1 cellular context compared by ENCODE assay signal in the genomic region with DNA sequence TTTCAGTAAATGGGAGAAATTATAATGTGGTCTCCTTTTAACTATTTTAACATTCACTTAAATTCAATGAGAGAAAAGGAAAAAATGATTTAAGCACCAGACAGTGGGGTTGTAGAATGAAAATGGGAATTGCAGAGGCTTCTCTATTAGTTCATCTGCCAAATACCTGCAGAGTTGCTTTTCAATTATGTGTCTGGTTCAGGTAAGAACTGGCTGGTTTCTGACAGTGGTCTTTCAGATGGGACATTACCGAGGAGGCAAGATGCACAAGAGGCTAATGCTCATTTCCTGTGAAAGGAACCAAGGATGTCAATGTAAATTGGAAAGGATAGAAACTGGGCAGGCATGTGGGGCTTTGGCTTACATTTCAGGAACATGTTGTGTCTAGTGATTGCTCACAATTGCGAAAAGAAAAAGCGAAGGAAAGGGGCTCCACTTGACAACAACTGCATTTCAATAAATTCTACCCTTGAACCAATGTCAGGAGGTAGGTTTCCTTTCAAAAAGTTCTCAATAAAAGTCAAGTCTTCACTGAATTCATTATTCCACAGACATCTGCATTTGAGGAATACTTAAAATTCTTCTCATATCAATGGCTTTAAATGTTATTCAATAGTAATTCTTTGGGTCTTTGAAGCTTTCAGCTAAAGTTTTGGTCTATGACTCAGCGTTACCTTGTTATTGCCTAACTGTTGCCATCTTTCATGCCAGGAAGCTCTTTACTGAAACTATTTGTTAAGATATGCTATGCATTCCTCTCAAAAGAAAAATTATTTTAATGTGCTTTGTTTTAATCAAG.
TF ChIP-seq lines count a peak whose summit lies in the region.

No MANE protein-coding gene starts in this region.

TF ChIP-seq in K562, 482 proteins besides CTCF, POLR2A, EP300 and RAD21 (continued from another document and continues in another):
- TF ChIP-seq, protein P1, sequence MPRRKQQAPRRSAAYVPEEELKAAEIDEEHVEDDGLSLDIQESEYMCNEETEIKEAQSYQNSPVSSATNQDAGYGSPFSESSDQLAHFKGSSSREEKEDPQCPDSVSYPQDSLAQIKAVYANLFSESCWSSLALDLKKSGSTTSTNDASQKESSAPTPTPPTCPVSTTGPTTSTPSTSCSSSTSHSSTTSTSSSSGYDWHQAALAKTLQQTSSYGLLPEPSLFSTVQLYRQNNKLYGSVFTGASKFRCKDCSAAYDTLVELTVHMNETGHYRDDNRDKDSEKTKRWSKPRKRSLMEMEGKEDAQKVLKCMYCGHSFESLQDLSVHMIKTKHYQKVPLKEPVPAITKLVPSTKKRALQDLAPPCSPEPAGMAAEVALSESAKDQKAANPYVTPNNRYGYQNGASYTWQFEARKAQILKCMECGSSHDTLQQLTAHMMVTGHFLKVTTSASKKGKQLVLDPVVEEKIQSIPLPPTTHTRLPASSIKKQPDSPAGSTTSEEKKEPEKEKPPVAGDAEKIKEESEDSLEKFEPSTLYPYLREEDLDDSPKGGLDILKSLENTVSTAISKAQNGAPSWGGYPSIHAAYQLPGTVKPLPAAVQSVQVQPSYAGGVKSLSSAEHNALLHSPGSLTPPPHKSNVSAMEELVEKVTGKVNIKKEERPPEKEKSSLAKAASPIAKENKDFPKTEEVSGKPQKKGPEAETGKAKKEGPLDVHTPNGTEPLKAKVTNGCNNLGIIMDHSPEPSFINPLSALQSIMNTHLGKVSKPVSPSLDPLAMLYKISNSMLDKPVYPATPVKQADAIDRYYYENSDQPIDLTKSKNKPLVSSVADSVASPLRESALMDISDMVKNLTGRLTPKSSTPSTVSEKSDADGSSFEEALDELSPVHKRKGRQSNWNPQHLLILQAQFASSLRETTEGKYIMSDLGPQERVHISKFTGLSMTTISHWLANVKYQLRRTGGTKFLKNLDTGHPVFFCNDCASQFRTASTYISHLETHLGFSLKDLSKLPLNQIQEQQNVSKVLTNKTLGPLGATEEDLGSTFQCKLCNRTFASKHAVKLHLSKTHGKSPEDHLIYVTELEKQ (CRISPR knock-in tag; IDR thresholded peaks at IDR 0.05): peak; percentile 67; the same call in 1 of the 2 replicates
- peak; percentile 59 for TF ChIP-seq NFXL1 (CRISPR knock-in tag; IDR thresholded peaks at IDR 0.05)
- no peak for TF ChIP-seq SP2 (IDR thresholded peaks at IDR 0.05; ENCODE audit: extremely low read depth, low read depth, low read length, poor library complexity, severe bottlenecking)
- TF ChIP-seq GATAD2B (IDR thresholded peaks at IDR 0.05; ENCODE audit: borderline replicate concordance): no peak
- TF ChIP-seq, protein P2, sequence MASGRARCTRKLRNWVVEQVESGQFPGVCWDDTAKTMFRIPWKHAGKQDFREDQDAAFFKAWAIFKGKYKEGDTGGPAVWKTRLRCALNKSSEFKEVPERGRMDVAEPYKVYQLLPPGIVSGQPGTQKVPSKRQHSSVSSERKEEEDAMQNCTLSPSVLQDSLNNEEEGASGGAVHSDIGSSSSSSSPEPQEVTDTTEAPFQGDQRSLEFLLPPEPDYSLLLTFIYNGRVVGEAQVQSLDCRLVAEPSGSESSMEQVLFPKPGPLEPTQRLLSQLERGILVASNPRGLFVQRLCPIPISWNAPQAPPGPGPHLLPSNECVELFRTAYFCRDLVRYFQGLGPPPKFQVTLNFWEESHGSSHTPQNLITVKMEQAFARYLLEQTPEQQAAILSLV (tag; IDR thresholded peaks at IDR 0.05): peak; percentile 48; the same call in 1 of the 2 replicates
- TF ChIP-seq, protein P3, sequence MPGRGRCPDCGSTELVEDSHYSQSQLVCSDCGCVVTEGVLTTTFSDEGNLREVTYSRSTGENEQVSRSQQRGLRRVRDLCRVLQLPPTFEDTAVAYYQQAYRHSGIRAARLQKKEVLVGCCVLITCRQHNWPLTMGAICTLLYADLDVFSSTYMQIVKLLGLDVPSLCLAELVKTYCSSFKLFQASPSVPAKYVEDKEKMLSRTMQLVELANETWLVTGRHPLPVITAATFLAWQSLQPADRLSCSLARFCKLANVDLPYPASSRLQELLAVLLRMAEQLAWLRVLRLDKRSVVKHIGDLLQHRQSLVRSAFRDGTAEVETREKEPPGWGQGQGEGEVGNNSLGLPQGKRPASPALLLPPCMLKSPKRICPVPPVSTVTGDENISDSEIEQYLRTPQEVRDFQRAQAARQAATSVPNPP (IDR thresholded peaks at IDR 0.05; ENCODE audit: borderline replicate concordance, insufficient read depth, insufficient read length): no peak
- TF ChIP-seq SIX5 (IDR thresholded peaks at IDR 0.05; ENCODE audit: borderline replicate concordance in 1 of 2, insufficient read depth in 1 of 2, low read depth in 1 of 2, low read length in 2 of 2): no peak
- TF ChIP-seq NFE2 (IDR thresholded peaks at IDR 0.05; ENCODE audit: low read depth): peak; percentile 83
- TF ChIP-seq, protein P4, sequence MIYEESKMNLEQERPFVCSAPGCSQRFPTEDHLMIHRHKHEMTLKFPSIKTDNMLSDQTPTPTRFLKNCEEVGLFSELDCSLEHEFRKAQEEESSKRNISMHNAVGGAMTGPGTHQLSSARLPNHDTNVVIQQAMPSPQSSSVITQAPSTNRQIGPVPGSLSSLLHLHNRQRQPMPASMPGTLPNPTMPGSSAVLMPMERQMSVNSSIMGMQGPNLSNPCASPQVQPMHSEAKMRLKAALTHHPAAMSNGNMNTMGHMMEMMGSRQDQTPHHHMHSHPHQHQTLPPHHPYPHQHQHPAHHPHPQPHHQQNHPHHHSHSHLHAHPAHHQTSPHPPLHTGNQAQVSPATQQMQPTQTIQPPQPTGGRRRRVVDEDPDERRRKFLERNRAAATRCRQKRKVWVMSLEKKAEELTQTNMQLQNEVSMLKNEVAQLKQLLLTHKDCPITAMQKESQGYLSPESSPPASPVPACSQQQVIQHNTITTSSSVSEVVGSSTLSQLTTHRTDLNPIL (CRISPR knock-in tag; IDR thresholded peaks at IDR 0.05): 0 out of 2 replicates have a peak, but pooled peaks have one; percentile 52
- TF ChIP-seq, protein P5, sequence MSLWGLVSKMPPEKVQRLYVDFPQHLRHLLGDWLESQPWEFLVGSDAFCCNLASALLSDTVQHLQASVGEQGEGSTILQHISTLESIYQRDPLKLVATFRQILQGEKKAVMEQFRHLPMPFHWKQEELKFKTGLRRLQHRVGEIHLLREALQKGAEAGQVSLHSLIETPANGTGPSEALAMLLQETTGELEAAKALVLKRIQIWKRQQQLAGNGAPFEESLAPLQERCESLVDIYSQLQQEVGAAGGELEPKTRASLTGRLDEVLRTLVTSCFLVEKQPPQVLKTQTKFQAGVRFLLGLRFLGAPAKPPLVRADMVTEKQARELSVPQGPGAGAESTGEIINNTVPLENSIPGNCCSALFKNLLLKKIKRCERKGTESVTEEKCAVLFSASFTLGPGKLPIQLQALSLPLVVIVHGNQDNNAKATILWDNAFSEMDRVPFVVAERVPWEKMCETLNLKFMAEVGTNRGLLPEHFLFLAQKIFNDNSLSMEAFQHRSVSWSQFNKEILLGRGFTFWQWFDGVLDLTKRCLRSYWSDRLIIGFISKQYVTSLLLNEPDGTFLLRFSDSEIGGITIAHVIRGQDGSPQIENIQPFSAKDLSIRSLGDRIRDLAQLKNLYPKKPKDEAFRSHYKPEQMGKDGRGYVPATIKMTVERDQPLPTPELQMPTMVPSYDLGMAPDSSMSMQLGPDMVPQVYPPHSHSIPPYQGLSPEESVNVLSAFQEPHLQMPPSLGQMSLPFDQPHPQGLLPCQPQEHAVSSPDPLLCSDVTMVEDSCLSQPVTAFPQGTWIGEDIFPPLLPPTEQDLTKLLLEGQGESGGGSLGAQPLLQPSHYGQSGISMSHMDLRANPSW (CRISPR knock-in tag; IDR thresholded peaks at IDR 0.05): no peak
- TF ChIP-seq ZNF174 (CRISPR knock-in tag; IDR thresholded peaks at IDR 0.05): no peak
- TF ChIP-seq, protein P6, sequence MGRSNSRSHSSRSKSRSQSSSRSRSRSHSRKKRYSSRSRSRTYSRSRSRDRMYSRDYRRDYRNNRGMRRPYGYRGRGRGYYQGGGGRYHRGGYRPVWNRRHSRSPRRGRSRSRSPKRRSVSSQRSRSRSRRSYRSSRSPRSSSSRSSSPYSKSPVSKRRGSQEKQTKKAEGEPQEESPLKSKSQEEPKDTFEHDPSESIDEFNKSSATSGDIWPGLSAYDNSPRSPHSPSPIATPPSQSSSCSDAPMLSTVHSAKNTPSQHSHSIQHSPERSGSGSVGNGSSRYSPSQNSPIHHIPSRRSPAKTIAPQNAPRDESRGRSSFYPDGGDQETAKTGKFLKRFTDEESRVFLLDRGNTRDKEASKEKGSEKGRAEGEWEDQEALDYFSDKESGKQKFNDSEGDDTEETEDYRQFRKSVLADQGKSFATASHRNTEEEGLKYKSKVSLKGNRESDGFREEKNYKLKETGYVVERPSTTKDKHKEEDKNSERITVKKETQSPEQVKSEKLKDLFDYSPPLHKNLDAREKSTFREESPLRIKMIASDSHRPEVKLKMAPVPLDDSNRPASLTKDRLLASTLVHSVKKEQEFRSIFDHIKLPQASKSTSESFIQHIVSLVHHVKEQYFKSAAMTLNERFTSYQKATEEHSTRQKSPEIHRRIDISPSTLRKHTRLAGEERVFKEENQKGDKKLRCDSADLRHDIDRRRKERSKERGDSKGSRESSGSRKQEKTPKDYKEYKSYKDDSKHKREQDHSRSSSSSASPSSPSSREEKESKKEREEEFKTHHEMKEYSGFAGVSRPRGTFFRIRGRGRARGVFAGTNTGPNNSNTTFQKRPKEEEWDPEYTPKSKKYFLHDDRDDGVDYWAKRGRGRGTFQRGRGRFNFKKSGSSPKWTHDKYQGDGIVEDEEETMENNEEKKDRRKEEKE (IDR thresholded peaks at IDR 0.05; ENCODE audit: borderline replicate concordance in 1 of 2, control insufficient read depth in 1 of 2, low read depth in 2 of 2, low read length in 1 of 2): no peak
- TF ChIP-seq, protein P7, sequence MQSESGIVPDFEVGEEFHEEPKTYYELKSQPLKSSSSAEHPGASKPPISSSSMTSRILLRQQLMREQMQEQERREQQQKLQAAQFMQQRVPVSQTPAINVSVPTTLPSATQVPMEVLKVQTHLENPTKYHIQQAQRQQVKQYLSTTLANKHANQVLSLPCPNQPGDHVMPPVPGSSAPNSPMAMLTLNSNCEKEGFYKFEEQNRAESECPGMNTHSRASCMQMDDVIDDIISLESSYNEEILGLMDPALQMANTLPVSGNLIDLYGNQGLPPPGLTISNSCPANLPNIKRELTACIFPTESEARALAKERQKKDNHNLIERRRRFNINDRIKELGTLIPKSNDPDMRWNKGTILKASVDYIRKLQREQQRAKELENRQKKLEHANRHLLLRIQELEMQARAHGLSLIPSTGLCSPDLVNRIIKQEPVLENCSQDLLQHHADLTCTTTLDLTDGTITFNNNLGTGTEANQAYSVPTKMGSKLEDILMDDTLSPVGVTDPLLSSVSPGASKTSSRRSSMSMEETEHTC (IDR thresholded peaks at IDR 0.05): no peak
- TF ChIP-seq, protein P8, sequence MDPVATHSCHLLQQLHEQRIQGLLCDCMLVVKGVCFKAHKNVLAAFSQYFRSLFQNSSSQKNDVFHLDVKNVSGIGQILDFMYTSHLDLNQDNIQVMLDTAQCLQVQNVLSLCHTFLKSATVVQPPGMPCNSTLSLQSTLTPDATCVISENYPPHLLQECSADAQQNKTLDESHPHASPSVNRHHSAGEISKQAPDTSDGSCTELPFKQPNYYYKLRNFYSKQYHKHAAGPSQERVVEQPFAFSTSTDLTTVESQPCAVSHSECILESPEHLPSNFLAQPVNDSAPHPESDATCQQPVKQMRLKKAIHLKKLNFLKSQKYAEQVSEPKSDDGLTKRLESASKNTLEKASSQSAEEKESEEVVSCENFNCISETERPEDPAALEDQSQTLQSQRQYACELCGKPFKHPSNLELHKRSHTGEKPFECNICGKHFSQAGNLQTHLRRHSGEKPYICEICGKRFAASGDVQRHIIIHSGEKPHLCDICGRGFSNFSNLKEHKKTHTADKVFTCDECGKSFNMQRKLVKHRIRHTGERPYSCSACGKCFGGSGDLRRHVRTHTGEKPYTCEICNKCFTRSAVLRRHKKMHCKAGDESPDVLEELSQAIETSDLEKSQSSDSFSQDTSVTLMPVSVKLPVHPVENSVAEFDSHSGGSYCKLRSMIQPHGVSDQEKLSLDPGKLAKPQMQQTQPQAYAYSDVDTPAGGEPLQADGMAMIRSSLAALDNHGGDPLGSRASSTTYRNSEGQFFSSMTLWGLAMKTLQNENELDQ (CRISPR knock-in tag; IDR thresholded peaks at IDR 0.05; ENCODE audit: borderline replicate concordance): no peak
- TF ChIP-seq, protein P9, sequence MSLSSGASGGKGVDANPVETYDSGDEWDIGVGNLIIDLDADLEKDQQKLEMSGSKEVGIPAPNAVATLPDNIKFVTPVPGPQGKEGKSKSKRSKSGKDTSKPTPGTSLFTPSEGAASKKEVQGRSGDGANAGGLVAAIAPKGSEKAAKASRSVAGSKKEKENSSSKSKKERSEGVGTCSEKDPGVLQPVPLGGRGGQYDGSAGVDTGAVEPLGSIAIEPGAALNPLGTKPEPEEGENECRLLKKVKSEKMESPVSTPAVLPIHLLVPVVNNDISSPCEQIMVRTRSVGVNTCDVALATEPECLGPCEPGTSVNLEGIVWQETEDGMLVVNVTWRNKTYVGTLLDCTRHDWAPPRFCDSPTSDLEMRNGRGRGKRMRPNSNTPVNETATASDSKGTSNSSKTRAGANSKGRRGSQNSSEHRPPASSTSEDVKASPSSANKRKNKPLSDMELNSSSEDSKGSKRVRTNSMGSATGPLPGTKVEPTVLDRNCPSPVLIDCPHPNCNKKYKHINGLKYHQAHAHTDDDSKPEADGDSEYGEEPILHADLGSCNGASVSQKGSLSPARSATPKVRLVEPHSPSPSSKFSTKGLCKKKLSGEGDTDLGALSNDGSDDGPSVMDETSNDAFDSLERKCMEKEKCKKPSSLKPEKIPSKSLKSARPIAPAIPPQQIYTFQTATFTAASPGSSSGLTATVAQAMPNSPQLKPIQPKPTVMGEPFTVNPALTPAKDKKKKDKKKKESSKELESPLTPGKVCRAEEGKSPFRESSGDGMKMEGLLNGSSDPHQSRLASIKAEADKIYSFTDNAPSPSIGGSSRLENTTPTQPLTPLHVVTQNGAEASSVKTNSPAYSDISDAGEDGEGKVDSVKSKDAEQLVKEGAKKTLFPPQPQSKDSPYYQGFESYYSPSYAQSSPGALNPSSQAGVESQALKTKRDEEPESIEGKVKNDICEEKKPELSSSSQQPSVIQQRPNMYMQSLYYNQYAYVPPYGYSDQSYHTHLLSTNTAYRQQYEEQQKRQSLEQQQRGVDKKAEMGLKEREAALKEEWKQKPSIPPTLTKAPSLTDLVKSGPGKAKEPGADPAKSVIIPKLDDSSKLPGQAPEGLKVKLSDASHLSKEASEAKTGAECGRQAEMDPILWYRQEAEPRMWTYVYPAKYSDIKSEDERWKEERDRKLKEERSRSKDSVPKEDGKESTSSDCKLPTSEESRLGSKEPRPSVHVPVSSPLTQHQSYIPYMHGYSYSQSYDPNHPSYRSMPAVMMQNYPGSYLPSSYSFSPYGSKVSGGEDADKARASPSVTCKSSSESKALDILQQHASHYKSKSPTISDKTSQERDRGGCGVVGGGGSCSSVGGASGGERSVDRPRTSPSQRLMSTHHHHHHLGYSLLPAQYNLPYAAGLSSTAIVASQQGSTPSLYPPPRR (CRISPR knock-in tag; IDR thresholded peaks at IDR 0.05; ENCODE audit: borderline replicate concordance): no peak
- no peak for TF ChIP-seq POLR2AphosphoS2 (IDR thresholded peaks at IDR 0.05; ENCODE audit: low read length)
- no peak for TF ChIP-seq ADNP (tag; IDR thresholded peaks at IDR 0.05)
- TF ChIP-seq RFX7 (CRISPR knock-in tag; IDR thresholded peaks at IDR 0.05): no peak
- TF ChIP-seq, protein P10, sequence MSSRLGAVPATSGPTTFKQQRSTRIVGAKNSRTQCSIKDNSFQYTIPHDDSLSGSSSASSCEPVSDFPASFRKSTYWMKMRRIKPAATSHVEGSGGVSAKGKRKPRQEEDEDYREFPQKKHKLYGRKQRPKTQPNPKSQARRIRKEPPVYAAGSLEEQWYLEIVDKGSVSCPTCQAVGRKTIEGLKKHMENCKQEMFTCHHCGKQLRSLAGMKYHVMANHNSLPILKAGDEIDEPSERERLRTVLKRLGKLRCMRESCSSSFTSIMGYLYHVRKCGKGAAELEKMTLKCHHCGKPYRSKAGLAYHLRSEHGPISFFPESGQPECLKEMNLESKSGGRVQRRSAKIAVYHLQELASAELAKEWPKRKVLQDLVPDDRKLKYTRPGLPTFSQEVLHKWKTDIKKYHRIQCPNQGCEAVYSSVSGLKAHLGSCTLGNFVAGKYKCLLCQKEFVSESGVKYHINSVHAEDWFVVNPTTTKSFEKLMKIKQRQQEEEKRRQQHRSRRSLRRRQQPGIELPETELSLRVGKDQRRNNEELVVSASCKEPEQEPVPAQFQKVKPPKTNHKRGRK (tag; IDR thresholded peaks at IDR 0.05): no peak
- TF ChIP-seq MEIS2 (IDR thresholded peaks at IDR 0.05; ENCODE audit: partially characterized antibody): no peak
- TF ChIP-seq ETV1 (tag; conservative IDR thresholded peaks at IDR 0.05; ENCODE audit: low read depth): peak; percentile 34
- TF ChIP-seq ARNT (IDR thresholded peaks at IDR 0.05): no peak
